In the genomic region with DNA sequence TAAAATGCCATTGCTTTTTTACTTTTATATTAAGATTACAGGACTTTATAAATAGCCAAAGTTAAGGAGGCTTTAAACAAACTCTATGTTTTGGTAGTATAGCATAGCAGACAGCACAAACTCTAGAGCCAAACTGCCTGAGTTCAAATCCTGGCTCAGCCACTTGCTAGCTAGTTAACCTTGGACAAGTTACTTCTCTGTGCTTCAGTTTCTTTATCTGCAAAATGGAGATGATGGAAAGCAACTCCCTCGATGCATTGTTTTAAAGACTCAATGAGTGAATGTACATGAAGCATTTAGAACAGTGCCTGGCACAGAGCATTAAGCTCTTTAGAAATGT, we compare ENCODE assay signal across 13 cellular contexts. TPM values are rescaled to one million over a fixed set of nuclear protein-coding genes. Genes with fewer than 3 reads are reported as not detected.
A peak's percentile ranks its signal among the peaks of the same experiment; 100 is the strongest.
DNase-seq lines count a peak whose midpoint lies in the region; TF ChIP-seq lines count a peak whose summit lies in the region.
"Had no signal": no experiment of that assay in that cellular context is flagged by ENCODE, and none has a peak within 500 bp of the region (broad histone marks: within the 10 kb centered on the region; RNA-seq: fewer than 3 reads in every experiment).

No MANE protein-coding gene starts in this region.

- no peaks in the 10 kb centered on the region for H3K9me3 Mint-ChIP-seq in progenitor cell of endocrine pancreas (ENCODE audit: low read depth)

- H3K4me1 ChIP-seq in DOHH2 (ENCODE audit: control insufficient read depth, low read length) (no peaks in the 10 kb centered on the region), OCI-LY7 (ENCODE audit: insufficient read depth, low read length, poor library complexity, severe bottlenecking) (no peaks in the 10 kb centered on the region), colonic mucosa (peaks cover 6% of the 10 kb centered on the region)

- H3F3A ChIP-seq in DOHH2 (ENCODE audit: control insufficient read depth, insufficient read depth) = no peaks in the 10 kb centered on the region

- peak overlapping the region; percentile 30 for H3K27ac Mint-ChIP-seq in progenitor cell of endocrine pancreas

- CTCF ChIA-PET in OCI-LY7 (lab: Charles Lee; ENCODE audit: unreplicated experiment) = interaction anchor here (0.6 kb wide), 1 partner anchor 188 kb away, joined by 3 read pairs; no protein-coding TSS in a partner anchor

- H3K79me2 ChIP-seq in DOHH2 (ENCODE audit: control insufficient read depth, low read length) = no peaks in the 10 kb centered on the region
- no peaks in the 10 kb centered on the region for H3K79me2 ChIP-seq in OCI-LY7 (ENCODE audit: insufficient read depth, low read depth, low read length)

- no TSS peak for BruUV-seq in OCI-LY7 (replicated peaks; lab: Mats Ljungman, UMichigan)

- H3K4me3 ChIP-seq in DOHH2 (ENCODE audit: low read length) = no peak overlapping the region
- H3K4me3 ChIP-seq in OCI-LY7 (ENCODE audit: low read depth, low read length, poor library complexity, severe bottlenecking) = no peak overlapping the region
- no peak overlapping the region for H3K4me3 ChIP-seq in colonic mucosa
- H3K4me3 ChIP-seq: Peyer's patch had no signal

- H4K20me1 ChIP-seq in DOHH2 (ENCODE audit: control insufficient read depth, insufficient read depth, low read depth, low read length) (no peaks in the 10 kb centered on the region; the same call in 1 of the 2 replicates), OCI-LY7 (ENCODE audit: insufficient read depth, low read length) (no peaks in the 10 kb centered on the region)

- POLR2A ChIA-PET in OCI-LY7 (lab: Charles Lee) = no interaction called here

- H3K9me2 ChIP-seq in DOHH2 (replicated peaks; ENCODE audit: control insufficient read depth, low read length) (no peaks in the 10 kb centered on the region), OCI-LY7 (ENCODE audit: insufficient read depth, low read length) (no peaks in the 10 kb centered on the region)

- peaks cover 28% of the 10 kb centered on the region for H3K27me3 Mint-ChIP-seq in progenitor cell of endocrine pancreas

- DNase-seq in OCI-LY7 (ENCODE audit: low spot score) (no peak), colonic mucosa (no peak), progenitor cell of endocrine pancreas (ENCODE audit: low spot score, unreplicated experiment) (no peak), CD1c-positive myeloid dendritic cell (ENCODE audit: extremely low spot score) (no peak), NCI-H2171 (lab: John Stamatoyannopoulos, UW) (no peak), NCI-H2227 treated with DMSO at 0.1 percent for 48 hours (lab: John Stamatoyannopoulos, UW) (no peak)
- DNase-seq: DMS79, NCI-H1930 had no signal

- peaks cover 5% of the 10 kb centered on the region for H3K27me3 ChIP-seq in DOHH2 (ENCODE audit: control insufficient read depth, low read length)
- no peaks in the 10 kb centered on the region for H3K27me3 ChIP-seq in colonic mucosa
- H3K27me3 ChIP-seq: Peyer's patch had no signal

- H3K36me3 ChIP-seq in DOHH2 (ENCODE audit: control insufficient read depth, low read length) = no peaks in the 10 kb centered on the region
- no peaks in the 10 kb centered on the region for H3K36me3 ChIP-seq in OCI-LY7 (ENCODE audit: insufficient read depth, low read length)
- no peaks in the 10 kb centered on the region for H3K36me3 ChIP-seq in colonic mucosa
- H3K36me3 ChIP-seq: Peyer's patch had no signal

- intact Hi-C loops in OCI-LY7 (cut with micrococcal nuclease; ENCODE audit: unreplicated experiment) (loop anchor here (1.0 kb wide), 2 partner anchors 215 to 256 kb away; no protein-coding TSS in a partner anchor), colonic mucosa (cut with DNase I) (loop anchor here (2.0 to 10.0 kb wide), 2 partner anchors 190 to 256 kb away; no protein-coding TSS in a partner anchor)

- no peak overlapping the region for H3K9ac ChIP-seq in colonic mucosa (ENCODE audit: low read depth in 2 of 2, low read length in 2 of 2)

- H3K9me3 ChIP-seq in DOHH2 (ENCODE audit: control insufficient read depth, insufficient read depth, low read length) = peaks cover 9% of the 10 kb centered on the region; the same call in 1 of the 2 replicates
- H3K9me3 ChIP-seq in OCI-LY7 (ENCODE audit: low read length) = no peaks in the 10 kb centered on the region
- H3K9me3 ChIP-seq in colonic mucosa = no peaks in the 10 kb centered on the region
- H3K9me3 ChIP-seq: Peyer's patch had no signal

- no peak overlapping the region for H2AFZ ChIP-seq in OCI-LY7 (ENCODE audit: low read length)

- no peaks in the 10 kb centered on the region for H3K36me3 Mint-ChIP-seq in progenitor cell of endocrine pancreas (ENCODE audit: insufficient read depth)

- no peak overlapping the region for H3K4me2 ChIP-seq in DOHH2 (ENCODE audit: low read length)
- no peak overlapping the region for H3K4me2 ChIP-seq in OCI-LY7 (ENCODE audit: low read length)

- peaks cover 6% of the 10 kb centered on the region for H3K4me1 Mint-ChIP-seq in progenitor cell of endocrine pancreas (ENCODE audit: low read depth)

- H3K4me3 Mint-ChIP-seq in progenitor cell of endocrine pancreas (ENCODE audit: low read depth) = no peak overlapping the region

- TF ChIP-seq CTCF in DOHH2 (IDR thresholded peaks at IDR 0.05; ENCODE audit: low read depth, low read length, poor library complexity, severe bottlenecking) (peak; percentile 9), OCI-LY7 (conservative IDR thresholded peaks at IDR 0.05; ENCODE audit: low read length) (peak; percentile 17; the same call in 1 of the 2 replicates), colonic mucosa (IDR thresholded peaks at IDR 0.05) (peak; percentile 19), progenitor cell of endocrine pancreas (IDR thresholded peaks at IDR 0.05; ENCODE audit: unreplicated experiment) (no peak)

- H3K27ac ChIP-seq in DOHH2 (ENCODE audit: low read depth, low read length) (no peak overlapping the region), OCI-LY7 (ENCODE audit: low read depth, low read length, poor library complexity, severe bottlenecking) (no peak overlapping the region), colonic mucosa (no peak overlapping the region)
- H3K27ac ChIP-seq: Peyer's patch had no signal

RNA-seq across cellular contexts. Expression of a gene that starts 21.3 kb away (rescaled TPM):
- total RNA-seq in OCI-LY7 (2014; rRNA removed; shearing (Covaris generic)) = not detected in 2 replicates
- total RNA-seq in OCI-LY7 (2022) = not detected in 2 replicates
- total RNA-seq in colonic mucosa = 10 to 100 TPM; 44.6 to 72.5 TPM
- total RNA-seq in progenitor cell of endocrine pancreas = not detected in 2 replicates
- total RNA-seq: H7, HT1080, MCF 10A had no signal

RNA-seq across cellular contexts. Expression of a gene that starts 30.9 kb away (rescaled TPM):
- not detected in 2 replicates for total RNA-seq in OCI-LY7 (2014; rRNA removed; shearing (Covaris generic))
- total RNA-seq in OCI-LY7 (2022) (not detected in 2 replicates), colonic mucosa (10 to 100 TPM; 45.4 to 80.9 TPM), progenitor cell of endocrine pancreas (not detected in 2 replicates)
- total RNA-seq: H7, HT1080, MCF 10A had no signal

RNA-seq across cellular contexts. Expression of a gene that starts 36.3 kb away (rescaled TPM):
- 0.62 TPM in 1 of 2 replicates, not detected in the other for total RNA-seq in OCI-LY7 (2014; rRNA removed; shearing (Covaris generic))
- total RNA-seq in OCI-LY7 (2022) (0.53 and 0.59 TPM in 2 replicates), colonic mucosa (100 to 1,000 TPM in 1 of 2 donors, 10 to 100 TPM in 1; 71.9 to 150 TPM), progenitor cell of endocrine pancreas (64.2 and 69.4 TPM in 2 replicates)

RNA-seq across cellular contexts. Expression of a gene that starts 38.0 kb away (rescaled TPM):
- total RNA-seq in OCI-LY7 (2014; rRNA removed; shearing (Covaris generic)) = not detected in 2 replicates
- not detected in 2 replicates for total RNA-seq in OCI-LY7 (2022)
- total RNA-seq in colonic mucosa = 10 to 100 TPM; 38.5 to 72.4 TPM
- not detected in 2 replicates for total RNA-seq in progenitor cell of endocrine pancreas
- total RNA-seq: H7, HT1080, MCF 10A had no signal

Comparison
In these comparisons a context has a peak if more than half of its experiments do, and no peak if none do; other contexts are left out.
1. RNA of a gene that starts 21.3 kb away (total RNA-seq): 44.6 to 72.5 TPM in colonic mucosa; not detected in OCI-LY7 and not detected in progenitor cell of endocrine pancreas; every median in the first group is over 10 times any median in the second.
2. RNA of a gene that starts 30.9 kb away (total RNA-seq): 45.4 to 80.9 TPM in colonic mucosa; not detected in OCI-LY7 and not detected in progenitor cell of endocrine pancreas; every median in the first group is over 10 times any median in the second.
3. RNA of a gene that starts 36.3 kb away (total RNA-seq): 71.9 to 150 TPM in colonic mucosa and 64.2 to 69.4 TPM in progenitor cell of endocrine pancreas; 0.53 to 0.62 TPM in OCI-LY7; every median in the first group is over 10 times any median in the second.